Comparison of ENCODE assay signal across 8 cellular contexts in genomic region chr4:112523008-112523440, GRCh38. TPM values are rescaled to one million over a fixed set of nuclear protein-coding genes. Genes with fewer than 3 reads are reported as not detected.
DNase-seq lines count a peak whose midpoint lies in the region; ATAC-seq and TF ChIP-seq lines count a peak whose summit lies in the region.

No MANE protein-coding gene starts in this region.

- no peaks in the 10 kb centered on the region for H3K79me1 ChIP-seq in IMR-90 (ENCODE audit: low read depth in 1 of 2, low read length in 2 of 2)

- H3K9ac ChIP-seq in IMR-90 (ENCODE audit: low read depth, low read length), result no peak overlapping the region

- POLR2A ChIA-PET in IMR-90 (lab: Charles Lee; ENCODE audit: unreplicated experiment), result no interaction called here

- H3K4me3 ChIP-seq in IMR-90 (ENCODE audit: insufficient read depth, low read depth, low read length) (peak overlapping the region; percentile 20; the same call in 1 of the 2 replicates), right cardiac atrium (ENCODE audit: low read length) (peak overlapping the region; percentile 49)

- no peaks in the 10 kb centered on the region; the same call in 1 of the 2 replicates for H3K4me1 ChIP-seq in IMR-90 (ENCODE audit: control insufficient read depth, insufficient read depth, low read length)
- H3K4me1 ChIP-seq in right cardiac atrium (ENCODE audit: control insufficient read depth, insufficient read depth, low read length), result no peaks in the 10 kb centered on the region

- DNase-seq in D341Med (ENCODE audit: low spot score) (peak; percentile 41), IMR-90 (peak; percentile 66), right cardiac atrium (peak; percentile 23 to 76 (median 67)), COR-L47 (lab: John Stamatoyannopoulos, UW) (no peak), dedifferentiated amniotic fluid mesenchymal stem cell (ENCODE audit: extremely low spot score) (no peak)
- DNase-seq in activated T-cell treated with anti-CD3 and anti-CD28 coated beads, Interleukin-2, amount 50 U/mL, for 72 hours, result peak; percentile 70 to 76
- DNase-seq in stimulated activated CD4-positive, alpha-beta T cell treated with anti-CD3 and anti-CD28 coated beads, Interleukin-2, amount 100 ng/mL, for 4 hours (ENCODE audit: low read depth), result peak; percentile 28

- no TSS peak for BruUV-seq in IMR-90 (replicated peaks; lab: Mats Ljungman, UMichigan)

- H3K23ac ChIP-seq in IMR-90 (ENCODE audit: low read depth, low read length), result 0 out of 2 replicates have a peak overlapping the region, but pooled peaks have one; percentile 1

- no peak overlapping the region for H2BK5ac ChIP-seq in IMR-90 (ENCODE audit: low read depth, low read length, poor library complexity, severe bottlenecking)

- no peaks in the 10 kb centered on the region for H3K9me1 ChIP-seq in IMR-90 (ENCODE audit: insufficient read depth, low read length)

- peak overlapping the region; percentile 6 for H3K27ac Mint-ChIP-seq in activated T-cell treated with anti-CD3 and anti-CD28 coated beads, Interleukin-2, amount 50 U/mL, for 72 hours

- in situ Hi-C loops in IMR-90 (cut with MboI; ENCODE audit: low sequenced_read_pairs), result no loop called here

- no peak overlapping the region for H2BK15ac ChIP-seq in IMR-90 (ENCODE audit: low read depth, low read length)

- peak overlapping the region; percentile 73 for H2AFZ ChIP-seq in IMR-90 (replicated peaks; ENCODE audit: low read length, poor library complexity)

- no peak overlapping the region for H3K14ac ChIP-seq in IMR-90 (replicated peaks; ENCODE audit: low read depth, low read length)

- no peak overlapping the region for H2BK20ac ChIP-seq in IMR-90 (ENCODE audit: low read depth, low read length)

- H3K27me3 ChIP-seq in IMR-90 (ENCODE audit: control insufficient read depth, insufficient read depth, low read length), result peaks cover 61% of the 10 kb centered on the region
- H3K27me3 ChIP-seq in right cardiac atrium (ENCODE audit: control insufficient read depth, insufficient read depth), result no peaks in the 10 kb centered on the region

- H3K9me3 Mint-ChIP-seq in activated T-cell treated with anti-CD3 and anti-CD28 coated beads, Interleukin-2, amount 50 U/mL, for 72 hours, result no peaks in the 10 kb centered on the region

- no peak overlapping the region for H2BK120ac ChIP-seq in IMR-90 (ENCODE audit: low read depth, low read length)

- H2AK9ac ChIP-seq in IMR-90 (replicated peaks; ENCODE audit: low read depth, low read length, poor library complexity), result no peak overlapping the region

- peaks cover 80% of the 10 kb centered on the region for H3K27me3 Mint-ChIP-seq in activated T-cell treated with anti-CD3 and anti-CD28 coated beads, Interleukin-2, amount 50 U/mL, for 72 hours (ENCODE audit: low read depth)

- H4K91ac ChIP-seq in IMR-90 (ENCODE audit: insufficient read depth, low read depth, low read length), result no peak overlapping the region

- H3K56ac ChIP-seq in IMR-90 (ENCODE audit: extremely low read depth, insufficient read depth, low read length), result no peak overlapping the region

- dilution Hi-C loops in IMR-90 (cut with HindIII; ENCODE audit: low sequenced_read_pairs, unreplicated experiment), result no loop called here

- H3K18ac ChIP-seq in IMR-90 (ENCODE audit: low read depth, low read length), result no peak overlapping the region

- intact Hi-C loops in IMR-90 (cut with micrococcal nuclease), result loop anchor here (1.0 to 5.0 kb wide), 2 partner anchors 81 to 426 kb away; no protein-coding TSS in a partner anchor
- intact Hi-C loops in right cardiac atrium (cut with DNase I), result loop anchor here in 3 of 4 donors (5.0 to 10.0 kb wide), 2 partner anchors 188 to 196 kb away; no protein-coding TSS in a partner anchor

- no peaks in the 10 kb centered on the region for H3K36me3 ChIP-seq in IMR-90 (ENCODE audit: control insufficient read depth, insufficient read depth, low read length)

- no peak for TF ChIP-seq POLR2A in IMR-90 (IDR thresholded peaks at IDR 0.05; ENCODE audit: low read depth, low read length)

- ATAC-seq in GM21423 (IDR thresholded peaks at IDR 0.05; ENCODE audit: unreplicated experiment), result peak; percentile 44
- ATAC-seq in IMR-90 (ENCODE audit: low read depth), result peak; percentile 70
- ATAC-seq in activated T-cell treated with anti-CD3 and anti-CD28 coated beads, Interleukin-2, amount 50 U/mL, for 72 hours (replicated peaks in 1 of 2), result peak; percentile 63 to 67
- ATAC-seq in right cardiac atrium, result peak in 1 of 2 donors; percentile 55

- peaks cover 28% of the 10 kb centered on the region for H3K9me3 ChIP-seq in IMR-90 (ENCODE audit: control insufficient read depth, insufficient read depth, low read length)
- no peaks in the 10 kb centered on the region for H3K9me3 ChIP-seq in right cardiac atrium (ENCODE audit: control insufficient read depth, low read length)

- H3K27ac ChIP-seq in IMR-90 (ENCODE audit: insufficient read depth, low read length) (no peak overlapping the region), right cardiac atrium (ENCODE audit: low read length) (no peak overlapping the region)

- H4K8ac ChIP-seq in IMR-90 (ENCODE audit: low read depth in 2 of 2, low read length in 2 of 2), result no peak overlapping the region

- H2AK5ac ChIP-seq in IMR-90 (ENCODE audit: low read depth, low read length), result no peak overlapping the region

- H4K5ac ChIP-seq in IMR-90 (ENCODE audit: low read depth, low read length), result no peak overlapping the region

- H3K4me3 Mint-ChIP-seq in activated T-cell treated with anti-CD3 and anti-CD28 coated beads, Interleukin-2, amount 50 U/mL, for 72 hours, result peak overlapping the region; percentile 81 to 97

- peak; percentile 36 for TF ChIP-seq CTCF in IMR-90 (conservative IDR thresholded peaks at IDR 0.05; ENCODE audit: low read depth, low read length)

- CTCF ChIA-PET in IMR-90 (lab: Yijun Ruan, JAX), result interaction anchor here (1.2 to 3.3 kb wide), 4 partner anchors 8 to 195 kb away, joined by 3 to 15 read pairs (median 4); no protein-coding TSS in a partner anchor

- H4K20me1 ChIP-seq in IMR-90 (ENCODE audit: insufficient read depth, low read length), result no peaks in the 10 kb centered on the region

- H3K4ac ChIP-seq in IMR-90 (ENCODE audit: low read depth, low read length), result no peak overlapping the region

- H3K36me3 Mint-ChIP-seq in activated T-cell treated with anti-CD3 and anti-CD28 coated beads, Interleukin-2, amount 50 U/mL, for 72 hours (ENCODE audit: insufficient read depth in 2 of 2), result peaks cover 0 to 2% of the 10 kb centered on the region in 2 donors

- peak; percentile 35; the same call in 1 of the 2 replicates for TF ChIP-seq RAD21 in IMR-90 (IDR thresholded peaks at IDR 0.05; ENCODE audit: low read length)

- WGBS in IMR-90 (ENCODE audit: extremely low coverage in 2 of 2, insufficient read length in 1 of 2), 2 experiments, result 10% methylated on average over 2 of the region's 29 CpGs; no CpG with 5 or more reads in 1 of the 2 experiments
- 3% methylated on average over 29 of the region's 29 CpGs for WGBS in right cardiac atrium

- H3K4me2 ChIP-seq in IMR-90 (ENCODE audit: low read depth, low read length), result peak overlapping the region; percentile 96

- peaks cover 50% of the 10 kb centered on the region for H3K4me1 Mint-ChIP-seq in activated T-cell treated with anti-CD3 and anti-CD28 coated beads, Interleukin-2, amount 50 U/mL, for 72 hours (ENCODE audit: low read depth)

TF ChIP-seq in IMR-90, 13 proteins besides CTCF, POLR2A, EP300 and RAD21:
- TF ChIP-seq SMC3 (IDR thresholded peaks at IDR 0.05; ENCODE audit: low read depth, low read length), result peak; percentile 20; the same call in 1 of the 2 replicates
- TF ChIP-seq CHD1 (IDR thresholded peaks at IDR 0.05; ENCODE audit: low read depth, low read length), result no peak
- no peak for TF ChIP-seq MXI1 (IDR thresholded peaks at IDR 0.05; ENCODE audit: borderline replicate concordance, low read depth, low read length)
- TF ChIP-seq NFE2L2 (IDR thresholded peaks at IDR 0.05; ENCODE audit: low read depth, low read length), result no peak
- TF ChIP-seq USF2 (IDR thresholded peaks at IDR 0.05; ENCODE audit: low read depth, low read length), result no peak

RNA-seq across cellular contexts. Expression of gene NEUROG2, which starts 7.0 kb away (rescaled TPM):
- not detected in 2 replicates for total RNA-seq in IMR-90 (2012; rRNA removed)
- not detected in 2 replicates for polyA plus RNA-seq in IMR-90 (2012; rRNA removed)
- not detected in 2 replicates for polyA plus RNA-seq in IMR-90 (2012; cell fraction: cytosol; rRNA removed)
- not detected in 2 replicates for polyA plus RNA-seq in IMR-90 (2012; cell fraction: nucleus; rRNA removed; ENCODE audit: low replicate concordance)
- under 1 TPM; 0.23 to 0.26 TPM for total RNA-seq in activated T-cell treated with anti-CD3 and anti-CD28 coated beads, Interleukin-2, amount 50 U/mL, for 72 hours
- not detected for total RNA-seq in right cardiac atrium
- polyA plus RNA-seq in right cardiac atrium, result not detected

Comparison
In these comparisons a context has a peak if more than half of its experiments do, and no peak if none do; other contexts are left out.
1. DNase-seq: peak in D341Med (single experiment), IMR-90 (single experiment), activated T-cell treated with anti-CD3 and anti-CD28 coated beads, Interleukin-2, amount 50 U/mL, for 72 hours (2 of 2), right cardiac atrium (3 of 3) and stimulated activated CD4-positive, alpha-beta T cell treated with anti-CD3 and anti-CD28 coated beads, Interleukin-2, amount 100 ng/mL, for 4 hours (single experiment); none in COR-L47 (single experiment) and dedifferentiated amniotic fluid mesenchymal stem cell (single experiment).